ENCODE assay signal across 1 cellular context in the genomic region with DNA sequence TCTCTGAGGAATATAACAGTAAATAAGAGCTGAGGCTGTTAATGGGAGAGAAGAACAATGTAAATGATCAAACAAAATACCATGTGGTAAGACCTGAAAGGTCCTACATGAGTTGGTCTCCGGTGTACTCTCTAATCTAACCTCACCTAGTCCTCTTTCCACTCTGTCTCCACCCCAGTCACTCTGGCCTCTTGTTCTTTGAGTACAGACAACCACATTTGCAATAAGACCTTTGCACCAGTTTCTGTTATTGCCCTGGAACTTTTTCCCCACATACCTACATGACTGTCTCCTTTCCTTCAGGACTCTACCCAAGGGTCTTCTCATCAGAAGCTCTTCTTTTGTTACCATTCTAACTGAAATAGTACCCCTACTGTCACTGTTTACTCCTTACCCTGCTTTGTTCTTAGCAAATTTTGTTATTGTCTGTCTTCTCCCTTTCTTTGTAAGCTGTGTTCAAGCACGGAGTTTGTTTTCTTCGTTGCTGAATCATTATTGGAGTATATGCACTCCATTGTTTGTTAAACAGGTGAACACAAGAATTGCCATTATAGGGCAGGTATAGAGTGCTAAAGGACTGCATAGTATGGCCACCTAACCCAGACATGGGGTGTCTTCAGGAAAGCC.
TF ChIP-seq lines count a peak whose summit lies in the region.

No MANE protein-coding gene starts in this region.

TF ChIP-seq in HepG2, 621 proteins besides CTCF, POLR2A, EP300 and RAD21 (continued from another document and continues in another):
- TF ChIP-seq, protein P1, sequence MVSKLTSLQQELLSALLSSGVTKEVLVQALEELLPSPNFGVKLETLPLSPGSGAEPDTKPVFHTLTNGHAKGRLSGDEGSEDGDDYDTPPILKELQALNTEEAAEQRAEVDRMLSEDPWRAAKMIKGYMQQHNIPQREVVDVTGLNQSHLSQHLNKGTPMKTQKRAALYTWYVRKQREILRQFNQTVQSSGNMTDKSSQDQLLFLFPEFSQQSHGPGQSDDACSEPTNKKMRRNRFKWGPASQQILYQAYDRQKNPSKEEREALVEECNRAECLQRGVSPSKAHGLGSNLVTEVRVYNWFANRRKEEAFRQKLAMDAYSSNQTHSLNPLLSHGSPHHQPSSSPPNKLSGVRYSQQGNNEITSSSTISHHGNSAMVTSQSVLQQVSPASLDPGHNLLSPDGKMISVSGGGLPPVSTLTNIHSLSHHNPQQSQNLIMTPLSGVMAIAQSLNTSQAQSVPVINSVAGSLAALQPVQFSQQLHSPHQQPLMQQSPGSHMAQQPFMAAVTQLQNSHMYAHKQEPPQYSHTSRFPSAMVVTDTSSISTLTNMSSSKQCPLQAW (CRISPR knock-in tag; IDR thresholded peaks at IDR 0.05), result no peak
- TF ChIP-seq CREBL2 (CRISPR knock-in tag; IDR thresholded peaks at IDR 0.05; ENCODE audit: borderline replicate concordance), result no peak
- no peak for TF ChIP-seq JUN (CRISPR knock-in tag; IDR thresholded peaks at IDR 0.05)
- TF ChIP-seq ZBTB7A (CRISPR knock-in tag; IDR thresholded peaks at IDR 0.05), result no peak
- TF ChIP-seq FOXK2 (IDR thresholded peaks at IDR 0.05), result peak; percentile 62
- no peak for TF ChIP-seq ZNF484 (CRISPR knock-in tag; IDR thresholded peaks at IDR 0.05; ENCODE audit: borderline replicate concordance, low read depth)
- TF ChIP-seq NR3C1 (CRISPR knock-in tag; IDR thresholded peaks at IDR 0.05), result no peak
- TF ChIP-seq AKAP8 (CRISPR knock-in tag; IDR thresholded peaks at IDR 0.05), result no peak
- TF ChIP-seq ZNF331 (CRISPR knock-in tag; IDR thresholded peaks at IDR 0.05), result 0 out of 2 replicates have a peak, but pooled peaks have one; percentile 36
- no peak for TF ChIP-seq GMEB1 (CRISPR knock-in tag; IDR thresholded peaks at IDR 0.05; ENCODE audit: borderline replicate concordance)
- no peak for TF ChIP-seq MED8 (CRISPR knock-in tag; IDR thresholded peaks at IDR 0.05; ENCODE audit: insufficient replicate concordance)
- TF ChIP-seq, protein P2, sequence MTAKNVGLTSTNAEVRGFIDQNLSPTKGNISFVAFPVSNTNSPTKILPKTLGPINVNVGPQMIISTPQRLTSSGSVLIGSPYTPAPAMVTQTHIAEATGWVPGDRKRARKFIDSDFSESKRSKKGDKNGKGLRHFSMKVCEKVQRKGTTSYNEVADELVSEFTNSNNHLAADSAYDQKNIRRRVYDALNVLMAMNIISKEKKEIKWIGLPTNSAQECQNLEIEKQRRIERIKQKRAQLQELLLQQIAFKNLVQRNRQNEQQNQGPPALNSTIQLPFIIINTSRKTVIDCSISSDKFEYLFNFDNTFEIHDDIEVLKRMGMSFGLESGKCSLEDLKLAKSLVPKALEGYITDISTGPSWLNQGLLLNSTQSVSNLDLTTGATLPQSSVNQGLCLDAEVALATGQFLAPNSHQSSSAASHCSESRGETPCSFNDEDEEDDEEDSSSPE (CRISPR knock-in tag; IDR thresholded peaks at IDR 0.05), result no peak; the same call in 1 of the 2 replicates
- TF ChIP-seq ZNF501 (CRISPR knock-in tag; IDR thresholded peaks at IDR 0.05), result no peak
- TF ChIP-seq MAF1 (CRISPR knock-in tag; IDR thresholded peaks at IDR 0.05; ENCODE audit: borderline replicate concordance), result no peak
- TF ChIP-seq HNRNPH1 (optimal IDR thresholded peaks at IDR 0.05; ENCODE audit: low read depth, low read length), result no peak
- TF ChIP-seq, protein P3, sequence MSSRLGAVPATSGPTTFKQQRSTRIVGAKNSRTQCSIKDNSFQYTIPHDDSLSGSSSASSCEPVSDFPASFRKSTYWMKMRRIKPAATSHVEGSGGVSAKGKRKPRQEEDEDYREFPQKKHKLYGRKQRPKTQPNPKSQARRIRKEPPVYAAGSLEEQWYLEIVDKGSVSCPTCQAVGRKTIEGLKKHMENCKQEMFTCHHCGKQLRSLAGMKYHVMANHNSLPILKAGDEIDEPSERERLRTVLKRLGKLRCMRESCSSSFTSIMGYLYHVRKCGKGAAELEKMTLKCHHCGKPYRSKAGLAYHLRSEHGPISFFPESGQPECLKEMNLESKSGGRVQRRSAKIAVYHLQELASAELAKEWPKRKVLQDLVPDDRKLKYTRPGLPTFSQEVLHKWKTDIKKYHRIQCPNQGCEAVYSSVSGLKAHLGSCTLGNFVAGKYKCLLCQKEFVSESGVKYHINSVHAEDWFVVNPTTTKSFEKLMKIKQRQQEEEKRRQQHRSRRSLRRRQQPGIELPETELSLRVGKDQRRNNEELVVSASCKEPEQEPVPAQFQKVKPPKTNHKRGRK (CRISPR knock-in tag; IDR thresholded peaks at IDR 0.05), result no peak
- no peak for TF ChIP-seq TCF7L2 (IDR thresholded peaks at IDR 0.05; ENCODE audit: low read depth, low read length)
- TF ChIP-seq, protein P4, sequence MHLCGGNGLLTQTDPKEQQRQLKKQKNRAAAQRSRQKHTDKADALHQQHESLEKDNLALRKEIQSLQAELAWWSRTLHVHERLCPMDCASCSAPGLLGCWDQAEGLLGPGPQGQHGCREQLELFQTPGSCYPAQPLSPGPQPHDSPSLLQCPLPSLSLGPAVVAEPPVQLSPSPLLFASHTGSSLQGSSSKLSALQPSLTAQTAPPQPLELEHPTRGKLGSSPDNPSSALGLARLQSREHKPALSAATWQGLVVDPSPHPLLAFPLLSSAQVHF (CRISPR knock-in tag; IDR thresholded peaks at IDR 0.05), result no peak
- TF ChIP-seq ZNF589 (CRISPR knock-in tag; conservative IDR thresholded peaks at IDR 0.05), result no peak
- TF ChIP-seq MEIS1 (CRISPR knock-in tag; IDR thresholded peaks at IDR 0.05; ENCODE audit: borderline replicate concordance), result no peak
- TF ChIP-seq, protein P5, sequence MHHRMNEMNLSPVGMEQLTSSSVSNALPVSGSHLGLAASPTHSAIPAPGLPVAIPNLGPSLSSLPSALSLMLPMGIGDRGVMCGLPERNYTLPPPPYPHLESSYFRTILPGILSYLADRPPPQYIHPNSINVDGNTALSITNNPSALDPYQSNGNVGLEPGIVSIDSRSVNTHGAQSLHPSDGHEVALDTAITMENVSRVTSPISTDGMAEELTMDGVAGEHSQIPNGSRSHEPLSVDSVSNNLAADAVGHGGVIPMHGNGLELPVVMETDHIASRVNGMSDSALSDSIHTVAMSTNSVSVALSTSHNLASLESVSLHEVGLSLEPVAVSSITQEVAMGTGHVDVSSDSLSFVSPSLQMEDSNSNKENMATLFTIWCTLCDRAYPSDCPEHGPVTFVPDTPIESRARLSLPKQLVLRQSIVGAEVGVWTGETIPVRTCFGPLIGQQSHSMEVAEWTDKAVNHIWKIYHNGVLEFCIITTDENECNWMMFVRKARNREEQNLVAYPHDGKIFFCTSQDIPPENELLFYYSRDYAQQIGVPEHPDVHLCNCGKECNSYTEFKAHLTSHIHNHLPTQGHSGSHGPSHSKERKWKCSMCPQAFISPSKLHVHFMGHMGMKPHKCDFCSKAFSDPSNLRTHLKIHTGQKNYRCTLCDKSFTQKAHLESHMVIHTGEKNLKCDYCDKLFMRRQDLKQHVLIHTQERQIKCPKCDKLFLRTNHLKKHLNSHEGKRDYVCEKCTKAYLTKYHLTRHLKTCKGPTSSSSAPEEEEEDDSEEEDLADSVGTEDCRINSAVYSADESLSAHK (CRISPR knock-in tag; IDR thresholded peaks at IDR 0.05; ENCODE audit: borderline replicate concordance), result no peak
- no peak for TF ChIP-seq TAF15 (IDR thresholded peaks at IDR 0.05; ENCODE audit: low read depth, low read length, poor library complexity, severe bottlenecking)
- peak; percentile 62 for TF ChIP-seq SKI (IDR thresholded peaks at IDR 0.05; ENCODE audit: partially characterized antibody)
- TF ChIP-seq PITX1 (CRISPR knock-in tag; IDR thresholded peaks at IDR 0.05), result peak; percentile 22; the same call in 1 of the 2 replicates
- no peak for TF ChIP-seq USF2 (IDR thresholded peaks at IDR 0.05; ENCODE audit: low read depth, low read length)
- no peak for TF ChIP-seq USF2 (CRISPR knock-in tag; IDR thresholded peaks at IDR 0.05; ENCODE audit: borderline replicate concordance)
- TF ChIP-seq, protein P6, sequence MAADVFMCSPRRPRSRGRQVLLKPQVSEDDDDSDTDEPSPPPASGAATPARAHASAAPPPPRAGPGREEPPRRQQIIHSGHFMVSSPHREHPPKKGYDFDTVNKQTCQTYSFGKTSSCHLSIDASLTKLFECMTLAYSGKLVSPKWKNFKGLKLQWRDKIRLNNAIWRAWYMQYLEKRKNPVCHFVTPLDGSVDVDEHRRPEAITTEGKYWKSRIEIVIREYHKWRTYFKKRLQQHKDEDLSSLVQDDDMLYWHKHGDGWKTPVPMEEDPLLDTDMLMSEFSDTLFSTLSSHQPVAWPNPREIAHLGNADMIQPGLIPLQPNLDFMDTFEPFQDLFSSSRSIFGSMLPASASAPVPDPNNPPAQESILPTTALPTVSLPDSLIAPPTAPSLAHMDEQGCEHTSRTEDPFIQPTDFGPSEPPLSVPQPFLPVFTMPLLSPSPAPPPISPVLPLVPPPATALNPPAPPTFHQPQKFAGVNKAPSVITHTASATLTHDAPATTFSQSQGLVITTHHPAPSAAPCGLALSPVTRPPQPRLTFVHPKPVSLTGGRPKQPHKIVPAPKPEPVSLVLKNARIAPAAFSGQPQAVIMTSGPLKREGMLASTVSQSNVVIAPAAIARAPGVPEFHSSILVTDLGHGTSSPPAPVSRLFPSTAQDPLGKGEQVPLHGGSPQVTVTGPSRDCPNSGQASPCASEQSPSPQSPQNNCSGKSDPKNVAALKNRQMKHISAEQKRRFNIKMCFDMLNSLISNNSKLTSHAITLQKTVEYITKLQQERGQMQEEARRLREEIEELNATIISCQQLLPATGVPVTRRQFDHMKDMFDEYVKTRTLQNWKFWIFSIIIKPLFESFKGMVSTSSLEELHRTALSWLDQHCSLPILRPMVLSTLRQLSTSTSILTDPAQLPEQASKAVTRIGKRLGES (CRISPR knock-in tag; IDR thresholded peaks at IDR 0.05; ENCODE audit: borderline replicate concordance), result no peak
- TF ChIP-seq ZNF124 (CRISPR knock-in tag; IDR thresholded peaks at IDR 0.05), result no peak; the same call in 1 of the 2 replicates
- TF ChIP-seq NR2F2 (IDR thresholded peaks at IDR 0.05; ENCODE audit: borderline replicate concordance, low read depth), result no peak
- TF ChIP-seq, protein P7, sequence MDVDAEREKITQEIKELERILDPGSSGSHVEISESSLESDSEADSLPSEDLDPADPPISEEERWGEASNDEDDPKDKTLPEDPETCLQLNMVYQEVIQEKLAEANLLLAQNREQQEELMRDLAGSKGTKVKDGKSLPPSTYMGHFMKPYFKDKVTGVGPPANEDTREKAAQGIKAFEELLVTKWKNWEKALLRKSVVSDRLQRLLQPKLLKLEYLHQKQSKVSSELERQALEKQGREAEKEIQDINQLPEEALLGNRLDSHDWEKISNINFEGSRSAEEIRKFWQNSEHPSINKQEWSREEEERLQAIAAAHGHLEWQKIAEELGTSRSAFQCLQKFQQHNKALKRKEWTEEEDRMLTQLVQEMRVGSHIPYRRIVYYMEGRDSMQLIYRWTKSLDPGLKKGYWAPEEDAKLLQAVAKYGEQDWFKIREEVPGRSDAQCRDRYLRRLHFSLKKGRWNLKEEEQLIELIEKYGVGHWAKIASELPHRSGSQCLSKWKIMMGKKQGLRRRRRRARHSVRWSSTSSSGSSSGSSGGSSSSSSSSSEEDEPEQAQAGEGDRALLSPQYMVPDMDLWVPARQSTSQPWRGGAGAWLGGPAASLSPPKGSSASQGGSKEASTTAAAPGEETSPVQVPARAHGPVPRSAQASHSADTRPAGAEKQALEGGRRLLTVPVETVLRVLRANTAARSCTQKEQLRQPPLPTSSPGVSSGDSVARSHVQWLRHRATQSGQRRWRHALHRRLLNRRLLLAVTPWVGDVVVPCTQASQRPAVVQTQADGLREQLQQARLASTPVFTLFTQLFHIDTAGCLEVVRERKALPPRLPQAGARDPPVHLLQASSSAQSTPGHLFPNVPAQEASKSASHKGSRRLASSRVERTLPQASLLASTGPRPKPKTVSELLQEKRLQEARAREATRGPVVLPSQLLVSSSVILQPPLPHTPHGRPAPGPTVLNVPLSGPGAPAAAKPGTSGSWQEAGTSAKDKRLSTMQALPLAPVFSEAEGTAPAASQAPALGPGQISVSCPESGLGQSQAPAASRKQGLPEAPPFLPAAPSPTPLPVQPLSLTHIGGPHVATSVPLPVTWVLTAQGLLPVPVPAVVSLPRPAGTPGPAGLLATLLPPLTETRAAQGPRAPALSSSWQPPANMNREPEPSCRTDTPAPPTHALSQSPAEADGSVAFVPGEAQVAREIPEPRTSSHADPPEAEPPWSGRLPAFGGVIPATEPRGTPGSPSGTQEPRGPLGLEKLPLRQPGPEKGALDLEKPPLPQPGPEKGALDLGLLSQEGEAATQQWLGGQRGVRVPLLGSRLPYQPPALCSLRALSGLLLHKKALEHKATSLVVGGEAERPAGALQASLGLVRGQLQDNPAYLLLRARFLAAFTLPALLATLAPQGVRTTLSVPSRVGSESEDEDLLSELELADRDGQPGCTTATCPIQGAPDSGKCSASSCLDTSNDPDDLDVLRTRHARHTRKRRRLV (CRISPR knock-in tag; IDR thresholded peaks at IDR 0.05), result no peak
- no peak for TF ChIP-seq ADNP (CRISPR knock-in tag; IDR thresholded peaks at IDR 0.05)
- no peak for TF ChIP-seq ZNF253 (CRISPR knock-in tag; IDR thresholded peaks at IDR 0.05; ENCODE audit: borderline replicate concordance)
- TF ChIP-seq PHF20 (CRISPR knock-in tag; IDR thresholded peaks at IDR 0.05), result no peak
- no peak for TF ChIP-seq GTF2F1 (IDR thresholded peaks at IDR 0.05; ENCODE audit: low read length)
- no peak for TF ChIP-seq TCF12 (IDR thresholded peaks at IDR 0.05)
- no peak for TF ChIP-seq TCF12 (CRISPR knock-in tag; IDR thresholded peaks at IDR 0.05)
- no peak for TF ChIP-seq MTF2 (CRISPR knock-in tag; IDR thresholded peaks at IDR 0.05; ENCODE audit: borderline replicate concordance)
- TF ChIP-seq KDM6A (CRISPR knock-in tag; IDR thresholded peaks at IDR 0.05; ENCODE audit: low read depth), result peak; percentile 70; the same call in 1 of the 2 replicates
- TF ChIP-seq DR1 (CRISPR knock-in tag; IDR thresholded peaks at IDR 0.05), result no peak
- TF ChIP-seq ZNF510 (CRISPR knock-in tag; IDR thresholded peaks at IDR 0.05; ENCODE audit: low read depth), result no peak
